Comparison of ENCODE assay signal across 9 cellular contexts in the genomic region with DNA sequence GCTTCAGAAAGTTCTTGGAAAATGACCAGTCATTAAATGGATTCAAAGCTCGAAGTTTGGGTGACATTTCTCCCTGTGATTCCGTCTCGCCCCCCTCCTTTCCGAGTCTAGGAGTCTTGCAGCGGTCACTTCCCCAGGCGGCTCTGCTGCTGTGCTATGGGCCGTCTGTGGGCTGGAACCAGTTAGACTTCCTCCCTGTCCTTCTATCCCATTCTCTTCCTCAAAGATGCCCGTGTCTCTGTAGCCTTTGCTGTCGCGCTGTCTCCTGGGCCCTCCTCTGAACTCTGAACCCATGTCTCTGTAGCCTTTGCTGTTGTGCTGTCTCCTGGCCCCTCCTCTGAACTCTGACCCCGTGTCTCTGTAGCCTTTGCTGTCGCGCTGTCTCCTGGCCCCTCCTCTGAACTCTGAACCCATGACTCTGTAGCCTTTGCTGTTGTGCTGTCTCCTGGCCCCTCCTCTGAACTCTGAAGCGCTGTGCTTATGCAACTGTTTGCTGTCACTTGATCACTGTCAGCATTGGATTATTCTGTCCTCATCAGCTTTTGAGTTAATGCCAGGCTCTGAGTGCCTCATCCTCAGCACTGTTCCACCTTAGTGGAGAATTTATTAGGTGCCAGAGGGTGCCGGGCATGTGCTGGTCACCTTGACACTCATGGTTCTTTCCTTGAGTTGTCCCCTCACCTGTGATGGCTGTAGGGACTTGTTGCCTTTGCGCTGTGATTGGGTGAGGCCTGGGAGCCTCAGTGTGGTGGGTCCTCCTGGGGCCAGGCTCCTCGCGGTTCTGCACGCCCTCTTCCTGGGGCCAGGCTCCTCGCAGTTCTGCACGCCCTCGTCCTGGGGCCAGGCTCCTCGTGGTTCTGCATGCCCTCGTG.
DNase-seq lines count a peak whose midpoint lies in the region; ATAC-seq and TF ChIP-seq lines count a peak whose summit lies in the region.
"Had no signal": no experiment of that assay in that cellular context is flagged by ENCODE, and none has a peak within 500 bp of the region (broad histone marks: within the 10 kb centered on the region; RNA-seq: fewer than 3 reads in every experiment).

No MANE protein-coding gene starts in this region.

- H3K27ac Mint-ChIP-seq in naive B cell = peak overlapping the region in 4 of 6 donors; percentile 56 to 77 (median 69)

- no peaks in the 10 kb centered on the region for H3K27me3 Mint-ChIP-seq in naive B cell

- H3K4me1 Mint-ChIP-seq in naive B cell = peaks cover 14 to 40% (median 23%) of the 10 kb centered on the region in 3 donors

- H3K27ac ChIP-seq in C4-2B = peak overlapping the region; percentile 45

- H3K4me3 ChIP-seq in epithelial cell of esophagus (ENCODE audit: low read length) = no peak overlapping the region

- peak overlapping the region in 1 of 8 donors; percentile 61 for H3K4me3 Mint-ChIP-seq in naive B cell

- ATAC-seq in naive B cell (ENCODE audit: low read depth in 2 of 2) (no peak), HG02981 (IDR thresholded peaks at IDR 0.05; ENCODE audit: unreplicated experiment) (no peak), GM18868 (IDR thresholded peaks at IDR 0.05; ENCODE audit: unreplicated experiment) (no peak), GM21390 (IDR thresholded peaks at IDR 0.05; ENCODE audit: unreplicated experiment) (no peak)

- TF ChIP-seq CTCF in C4-2B (conservative IDR thresholded peaks at IDR 0.05) (no peak), epithelial cell of esophagus (IDR thresholded peaks at IDR 0.05; ENCODE audit: insufficient read depth, low read depth, low read length, missing control alignments) (no peak)

- H3K36me3 Mint-ChIP-seq in naive B cell = peaks cover 7 to 22% of the 10 kb centered on the region in 2 donors

- H3K9me3 Mint-ChIP-seq in naive B cell = no peaks in the 10 kb centered on the region

- DNase-seq in NCI-H2029 treated with DMSO at 0.1 percent for 48 hours (lab: John Stamatoyannopoulos, UW) = peak; percentile 73
- peak; percentile 29 for DNase-seq in epithelial cell of esophagus (ENCODE audit: low read depth)
- DNase-seq in naive B cell = no peak
- DNase-seq in GM19238 (ENCODE audit: insufficient read length, low spot score) = no peak
- DNase-seq: DMS153 had no signal

Comparison
In these comparisons a context has a peak if more than half of its experiments do, and no peak if none do; other contexts are left out.
1. DNase-seq: peak in NCI-H2029 treated with DMSO at 0.1 percent for 48 hours (single experiment) and epithelial cell of esophagus (single experiment); none in naive B cell (single experiment) and GM19238 (single experiment).